ENCODE assay signal across 24 cellular contexts in the genomic region with DNA sequence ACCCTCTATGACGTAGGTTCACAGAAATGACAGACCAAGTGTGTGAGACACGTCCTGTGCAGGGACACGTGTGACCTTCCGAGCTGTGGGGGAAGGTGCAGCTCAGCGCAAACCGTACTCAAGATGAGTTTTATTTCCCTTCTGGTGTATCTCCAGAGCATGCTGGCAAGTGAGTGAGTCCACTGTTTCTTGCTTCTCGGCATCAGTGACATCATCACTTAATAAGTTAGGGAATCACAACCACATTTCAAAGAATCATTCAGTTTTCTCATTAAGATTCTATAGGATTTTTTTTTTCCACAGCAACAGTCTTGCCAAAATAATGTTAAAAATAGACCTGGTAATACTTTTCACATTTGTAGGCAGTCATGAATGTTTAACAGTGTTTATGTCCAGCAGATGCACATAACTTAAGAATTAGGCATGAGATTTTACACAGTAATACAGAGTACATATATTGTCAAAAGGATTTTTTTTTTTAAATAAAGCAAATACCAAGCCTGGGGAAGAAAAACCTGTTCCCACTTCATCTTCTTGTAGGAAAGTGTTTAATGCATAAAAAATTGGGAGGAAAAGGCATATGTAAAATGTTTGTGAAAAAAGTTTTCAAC.
DNase-seq lines count a peak whose midpoint lies in the region; ATAC-seq and TF ChIP-seq lines count a peak whose summit lies in the region.
"Had no signal": no experiment of that assay in that cellular context is flagged by ENCODE, and none has a peak within 500 bp of the region (broad histone marks: within the 10 kb centered on the region; RNA-seq: fewer than 3 reads in every experiment).

No MANE protein-coding gene starts in this region.

- TF ChIP-seq CTCF in AG10803 (conservative IDR thresholded peaks at IDR 0.05; ENCODE audit: low read length), result no peak
- TF ChIP-seq CTCF in neural progenitor cell (IDR thresholded peaks at IDR 0.05), result no peak

- no peaks in the 10 kb centered on the region for H4K20me1 ChIP-seq in neural progenitor cell (ENCODE audit: low read depth)

- H3K9me3 Mint-ChIP-seq in neural progenitor cell, result no peaks in the 10 kb centered on the region
- H3K9me3 Mint-ChIP-seq: activated CD4-positive, alpha-beta memory T cell treated with anti-CD3 and anti-CD28 coated beads for 36 hours; activated naive CD4-positive, alpha-beta T cell treated with anti-CD3 and anti-CD28 coated beads for 36 hours; memory B cell; naive thymus-derived CD8-positive, alpha-beta T cell; stimulated activated memory B cell treated with anti-CD40 and anti-IgM and Interleukin-4, amounts not matched to agents 10 μg/mL and 1 μg/mL and 100 μg/mL, for 72 hours had no signal

- H3K27ac Mint-ChIP-seq in neural progenitor cell, result peak overlapping the region; percentile 18
- H3K27ac Mint-ChIP-seq: activated CD4-positive, alpha-beta memory T cell treated with anti-CD3 and anti-CD28 coated beads for 36 hours; activated naive CD4-positive, alpha-beta T cell treated with anti-CD3 and anti-CD28 coated beads for 36 hours; memory B cell; progenitor cell of endocrine pancreas; stimulated activated memory B cell treated with anti-CD40 and anti-IgM and Interleukin-4, amounts not matched to agents 10 μg/mL and 1 μg/mL and 100 μg/mL, for 72 hours; WTC11 had no signal

- H3K9me3 ChIP-seq in neural progenitor cell (ENCODE audit: low read depth), result no peaks in the 10 kb centered on the region
- H3K9me3 ChIP-seq: body of pancreas, SJSA1, thyroid gland had no signal

- H3K4me3 ChIP-seq in AG10803 (ENCODE audit: low read length) (no peak overlapping the region), neural progenitor cell (no peak overlapping the region)
- H3K4me3 ChIP-seq: body of pancreas, SJSA1, thyroid gland had no signal

- H3K4me2 ChIP-seq in neural progenitor cell, result no peak overlapping the region

- no peak overlapping the region for H3K27ac ChIP-seq in neural progenitor cell
- H3K27ac ChIP-seq: body of pancreas, SJSA1, thyroid gland had no signal

- H3K9ac ChIP-seq in neural progenitor cell, result no peak overlapping the region

- no peak overlapping the region for H3K4me3 Mint-ChIP-seq in neural progenitor cell
- H3K4me3 Mint-ChIP-seq: activated CD4-positive, alpha-beta memory T cell treated with anti-CD3 and anti-CD28 coated beads for 36 hours; activated naive CD4-positive, alpha-beta T cell treated with anti-CD3 and anti-CD28 coated beads for 36 hours; memory B cell; naive thymus-derived CD8-positive, alpha-beta T cell; stimulated activated memory B cell treated with anti-CD40 and anti-IgM and Interleukin-4, amounts not matched to agents 10 μg/mL and 1 μg/mL and 100 μg/mL, for 72 hours; WTC11 had no signal

- DNase-seq in AG10803 (ENCODE audit: low read depth) (peak; percentile 83), HS-5 (ENCODE audit: low read depth) (peak; percentile 2), fibroblast of gingiva (ENCODE audit: low read depth) (peak; percentile 61), neural progenitor cell (ENCODE audit: low spot score) (no peak), cerebellar cortex (ENCODE audit: low spot score) (no peak), hippocampal formation (lab: John Stamatoyannopoulos, UW) (no peak)
- DNase-seq: activated CD4-positive, alpha-beta memory T cell treated with anti-CD3 and anti-CD28 coated beads for 36 hours; activated naive CD4-positive, alpha-beta T cell treated with anti-CD3 and anti-CD28 coated beads for 36 hours; AML-193; body of pancreas; dermis blood vessel endothelial cell; islet precursor cell; Karpas-422; naive thymus-derived CD8-positive, alpha-beta T cell; NCI-H1105; NCI-H526; thyroid gland had no signal

- no peaks in the 10 kb centered on the region for H3K36me3 Mint-ChIP-seq in neural progenitor cell
- H3K36me3 Mint-ChIP-seq: activated CD4-positive, alpha-beta memory T cell treated with anti-CD3 and anti-CD28 coated beads for 36 hours; memory B cell; WTC11 had no signal

- no peak overlapping the region for H2AFZ ChIP-seq in neural progenitor cell (replicated peaks)

- H3F3A ChIP-seq in neural progenitor cell (ENCODE audit: low read depth), result no peaks in the 10 kb centered on the region

- H3K27me3 Mint-ChIP-seq in neural progenitor cell (ENCODE audit: insufficient read depth, low read depth), result no peaks in the 10 kb centered on the region
- H3K27me3 Mint-ChIP-seq: activated CD4-positive, alpha-beta memory T cell treated with anti-CD3 and anti-CD28 coated beads for 36 hours; naive thymus-derived CD8-positive, alpha-beta T cell had no signal

- ATAC-seq in GM18870 (IDR thresholded peaks at IDR 0.05; ENCODE audit: unreplicated experiment), result no peak
- no peak for ATAC-seq in GM18858 (IDR thresholded peaks at IDR 0.05; ENCODE audit: unreplicated experiment)
- ATAC-seq: body of pancreas; naive thymus-derived CD8-positive, alpha-beta T cell; WTC11 had no signal

- peaks cover 10% of the 10 kb centered on the region for H3K4me1 ChIP-seq in neural progenitor cell

- no peaks in the 10 kb centered on the region for H3K27me3 ChIP-seq in neural progenitor cell
- H3K27me3 ChIP-seq: body of pancreas, SJSA1, thyroid gland had no signal

- no peaks in the 10 kb centered on the region for H3K79me2 ChIP-seq in neural progenitor cell (ENCODE audit: low read depth)

- H3K4me1 Mint-ChIP-seq in neural progenitor cell, result peaks cover 10% of the 10 kb centered on the region
- H3K4me1 Mint-ChIP-seq: memory B cell; stimulated activated memory B cell treated with anti-CD40 and anti-IgM and Interleukin-4, amounts not matched to agents 10 μg/mL and 1 μg/mL and 100 μg/mL, for 72 hours had no signal

- H3K36me3 ChIP-seq in neural progenitor cell, result no peaks in the 10 kb centered on the region
- H3K36me3 ChIP-seq: SJSA1, thyroid gland had no signal

Comparison
In these comparisons a context has a peak if more than half of its experiments do, and no peak if none do; other contexts are left out.
1. DNase-seq: peak in AG10803 (single experiment), HS-5 (single experiment) and fibroblast of gingiva (single experiment); none in neural progenitor cell (single experiment), cerebellar cortex (single experiment) and hippocampal formation (0 of 2).